Comparison of ENCODE assay signal across 15 cellular contexts in the genomic region with DNA sequence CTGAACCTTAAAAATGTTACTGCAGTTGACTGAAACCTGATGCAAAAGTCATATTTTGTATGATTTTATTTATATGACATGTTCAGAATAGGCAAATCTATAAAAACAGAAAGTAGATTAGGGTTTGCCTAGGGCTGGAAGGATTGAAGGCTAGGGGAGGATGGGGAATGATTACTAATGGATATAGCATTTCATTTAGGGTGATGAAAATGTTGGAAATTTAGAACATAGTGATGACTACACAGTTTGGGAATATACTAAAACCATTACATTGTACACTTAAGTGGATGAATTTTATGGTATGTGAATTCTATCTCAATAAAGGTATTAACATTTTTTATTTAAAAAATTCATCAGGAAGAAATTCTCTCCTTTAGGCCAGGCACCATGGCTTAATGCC.
DNase-seq lines count a peak whose midpoint lies in the region.
"Had no signal": no experiment of that assay in that cellular context is flagged by ENCODE, and none has a peak within 500 bp of the region (broad histone marks: within the 10 kb centered on the region; RNA-seq: fewer than 3 reads in every experiment).

No MANE protein-coding gene starts in this region.

- peak; percentile 33 for DNase-seq in AG08396 (ENCODE audit: low spot score)
- peak; percentile 52 for DNase-seq in GM03348 (ENCODE audit: low spot score)
- DNase-seq in dedifferentiated amniotic fluid mesenchymal stem cell (ENCODE audit: extremely low spot score) = peak; percentile 90
- DNase-seq in fibroblast of peridontal ligament (ENCODE audit: extremely low read depth) = peak; percentile 63
- no peak for DNase-seq in stimulated activated CD4-positive, alpha-beta T cell treated with anti-CD3 and anti-CD28 coated beads, Interleukin-15, amount 100 ng/mL, for 24 hours
- DNase-seq in SW 1271 (lab: John Stamatoyannopoulos, UW) = no peak
- DNase-seq in NCI-H187 (lab: John Stamatoyannopoulos, UW) = no peak
- DNase-seq in epidermal melanocyte (ENCODE audit: insufficient read length, low spot score) = no peak
- DNase-seq: 8988T; CD8-positive, alpha-beta T cell; COR-L47; DMS153; DMS79 treated with DMSO at 0.1 percent for 48 hours; GOT3; H9 had no signal

Comparison
In these comparisons a context has a peak if more than half of its experiments do, and no peak if none do; other contexts are left out.
1. DNase-seq: peak in AG08396 (single experiment), GM03348 (single experiment), dedifferentiated amniotic fluid mesenchymal stem cell (single experiment) and fibroblast of peridontal ligament (single experiment); none in stimulated activated CD4-positive, alpha-beta T cell treated with anti-CD3 and anti-CD28 coated beads, Interleukin-15, amount 100 ng/mL, for 24 hours (single experiment), SW 1271 (0 of 2), NCI-H187 (0 of 2) and epidermal melanocyte (single experiment).